In the genomic region with DNA sequence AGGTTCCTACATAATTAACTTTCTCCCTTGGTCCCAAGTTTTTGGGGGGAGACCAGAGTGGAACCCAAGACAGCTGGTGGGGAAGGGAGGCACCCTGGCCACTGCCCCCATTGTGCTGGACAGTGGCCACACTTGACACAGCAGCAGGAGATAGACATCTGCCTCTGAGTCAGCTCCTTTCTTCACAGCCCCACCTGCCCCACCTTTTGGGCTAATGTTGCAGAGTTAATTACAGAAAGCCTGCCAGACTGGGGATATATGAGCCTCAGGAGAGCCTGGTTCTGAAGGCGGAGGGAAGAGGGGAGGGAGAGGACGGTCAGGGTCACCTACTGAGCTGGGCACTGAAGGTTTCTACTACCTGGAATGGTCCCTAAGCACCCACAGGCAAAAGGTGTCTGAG, we compare ENCODE assay signal across 14 cellular contexts.
"Had no signal": no experiment of that assay in that cellular context is flagged by ENCODE, and none has a peak within 500 bp of the region (broad histone marks: within the 10 kb centered on the region; RNA-seq: fewer than 3 reads in every experiment).

No MANE protein-coding gene starts in this region.

- H3K4me3 ChIP-seq: coronary artery, lung, sigmoid colon, spleen, upper lobe of right lung had no signal

- ATAC-seq: left cardiac atrium, upper lobe of right lung, WTC11 had no signal

- H3K27ac ChIP-seq: coronary artery, sigmoid colon, spleen, upper lobe of right lung had no signal

- H3K4me1 ChIP-seq: sigmoid colon, upper lobe of right lung had no signal

- DNase-seq: activated CD4-positive, alpha-beta memory T cell treated with anti-CD3 and anti-CD28 coated beads, Interleukin-2, amount 10 ng/mL, durations not matched to agents 7 days and 5 days; activated CD4-positive, alpha-beta T cell treated with anti-CD3 and anti-CD28 coated beads for 4 hours; activated naive CD4-positive, alpha-beta T cell; activated naive CD8-positive, alpha-beta T cell treated with anti-CD3 and anti-CD28 coated beads, Interleukin-2, amount 10 ng/mL, durations not matched to agents 7 days and 5 days; foreskin fibroblast; left cardiac atrium; midbrain; sigmoid colon; spleen; T-helper 2 cell; upper lobe of right lung had no signal

- H3K36me3 ChIP-seq: sigmoid colon, spleen, upper lobe of right lung had no signal

- H3K9me3 ChIP-seq: sigmoid colon, spleen, upper lobe of right lung had no signal

- H3K27me3 ChIP-seq: sigmoid colon, spleen, upper lobe of right lung had no signal
